19 cellular contexts compared by ENCODE assay signal in genomic region chr3:13702226-13702820, GRCh38.
DNase-seq lines count a peak whose midpoint lies in the region; ATAC-seq and TF ChIP-seq lines count a peak whose summit lies in the region.
"Had no signal": no experiment of that assay in that cellular context is flagged by ENCODE, and none has a peak within 500 bp of the region (broad histone marks: within the 10 kb centered on the region; RNA-seq: fewer than 3 reads in every experiment).

No MANE protein-coding gene starts in this region.

- no peaks in the 10 kb centered on the region for H4K20me1 ChIP-seq in neural progenitor cell (ENCODE audit: low read depth)

- peaks cover 8% of the 10 kb centered on the region for H3K9me3 Mint-ChIP-seq in activated naive CD4-positive, alpha-beta T cell treated with anti-CD3 and anti-CD28 coated beads, Interleukin-2, amount 10 ng/mL, durations not matched to agents 7 days and 5 days
- peaks cover 17 to 22% of the 10 kb centered on the region in 2 donors for H3K9me3 Mint-ChIP-seq in activated naive CD4-positive, alpha-beta T cell treated with anti-CD3 and anti-CD28 coated beads, Interleukin-2, amount 50 U/mL, for 72 hours
- H3K9me3 Mint-ChIP-seq in neural progenitor cell: peaks cover 34% of the 10 kb centered on the region

- H3K4me3 ChIP-seq in neural progenitor cell (no peak overlapping the region), upper lobe of right lung (no peak overlapping the region), gastroesophageal sphincter (no peak overlapping the region)
- H3K4me3 ChIP-seq: GM12878, GM23338 had no signal

- H3F3A ChIP-seq in neural progenitor cell (ENCODE audit: low read depth): peaks cover 7% of the 10 kb centered on the region

- intact Hi-C loops in upper lobe of right lung (cut with DNase I): no loop called here

- H3K27ac Mint-ChIP-seq in activated naive CD4-positive, alpha-beta T cell treated with anti-CD3 and anti-CD28 coated beads, Interleukin-2, amount 10 ng/mL, durations not matched to agents 7 days and 5 days: no peak overlapping the region
- H3K27ac Mint-ChIP-seq in activated naive CD4-positive, alpha-beta T cell treated with anti-CD3 and anti-CD28 coated beads, Interleukin-2, amount 50 U/mL, for 72 hours: peak overlapping the region in 1 of 2 donors; percentile 73
- peak overlapping the region; percentile 83 for H3K27ac Mint-ChIP-seq in neural progenitor cell
- H3K27ac Mint-ChIP-seq: GM23338 had no signal

- H3K79me2 ChIP-seq in neural progenitor cell (ENCODE audit: low read depth): no peaks in the 10 kb centered on the region

- H3K4me1 ChIP-seq in neural progenitor cell (peaks cover 15% of the 10 kb centered on the region), upper lobe of right lung (no peaks in the 10 kb centered on the region), gastroesophageal sphincter (no peaks in the 10 kb centered on the region)

- no peaks in the 10 kb centered on the region for H3K4me1 Mint-ChIP-seq in activated naive CD4-positive, alpha-beta T cell treated with anti-CD3 and anti-CD28 coated beads, Interleukin-2, amount 10 ng/mL, durations not matched to agents 7 days and 5 days
- H3K4me1 Mint-ChIP-seq in neural progenitor cell: peaks cover 25% of the 10 kb centered on the region

- H2AFZ ChIP-seq in neural progenitor cell (replicated peaks): no peak overlapping the region
- H2AFZ ChIP-seq: GM23338 had no signal

- no peak for ATAC-seq in activated naive CD4-positive, alpha-beta T cell treated with anti-CD3 and anti-CD28 coated beads, Interleukin-2, amount 50 U/mL, for 72 hours
- ATAC-seq in upper lobe of right lung (no peak), HG02970 (IDR thresholded peaks at IDR 0.05; ENCODE audit: low FRiP score, unreplicated experiment) (no peak), gastroesophageal sphincter (no peak)
- ATAC-seq: GM12878, GM23338 had no signal

- no peak for TF ChIP-seq CTCF in neural progenitor cell (IDR thresholded peaks at IDR 0.05)
- no peak for TF ChIP-seq CTCF in upper lobe of right lung (IDR thresholded peaks at IDR 0.05)
- TF ChIP-seq CTCF in gastroesophageal sphincter (IDR thresholded peaks at IDR 0.05): no peak

- no peak for TF ChIP-seq EP300 in gastroesophageal sphincter (IDR thresholded peaks at IDR 0.05)

- H3K27me3 ChIP-seq in neural progenitor cell (no peaks in the 10 kb centered on the region), upper lobe of right lung (no peaks in the 10 kb centered on the region), gastroesophageal sphincter (peaks cover 72% of the 10 kb centered on the region)

- H3K36me3 Mint-ChIP-seq in activated naive CD4-positive, alpha-beta T cell treated with anti-CD3 and anti-CD28 coated beads, Interleukin-2, amount 10 ng/mL, durations not matched to agents 7 days and 5 days: no peaks in the 10 kb centered on the region
- H3K36me3 Mint-ChIP-seq in activated naive CD4-positive, alpha-beta T cell treated with anti-CD3 and anti-CD28 coated beads, Interleukin-2, amount 50 U/mL, for 72 hours: peaks cover 14% of the 10 kb centered on the region in 2 donors
- H3K36me3 Mint-ChIP-seq in neural progenitor cell: no peaks in the 10 kb centered on the region

- peaks cover 3% of the 10 kb centered on the region for H3K27me3 Mint-ChIP-seq in activated naive CD4-positive, alpha-beta T cell treated with anti-CD3 and anti-CD28 coated beads, Interleukin-2, amount 10 ng/mL, durations not matched to agents 7 days and 5 days
- H3K27me3 Mint-ChIP-seq in neural progenitor cell (ENCODE audit: insufficient read depth, low read depth): peaks cover 28% of the 10 kb centered on the region

- H3K4me3 Mint-ChIP-seq in activated naive CD4-positive, alpha-beta T cell treated with anti-CD3 and anti-CD28 coated beads, Interleukin-2, amount 10 ng/mL, durations not matched to agents 7 days and 5 days: no peak overlapping the region
- no peak overlapping the region for H3K4me3 Mint-ChIP-seq in neural progenitor cell
- H3K4me3 Mint-ChIP-seq: GM23338 had no signal

- CTCF ChIA-PET in activated naive CD4-positive, alpha-beta T cell treated with anti-CD3 and anti-CD28 coated beads, Interleukin-2, amount 10 ng/mL, durations not matched to agents 7 days and 5 days (lab: Charles Lee): no interaction called here

- H3K9ac ChIP-seq in neural progenitor cell: no peak overlapping the region

- no peak overlapping the region for H3K4me2 ChIP-seq in neural progenitor cell
- H3K4me2 ChIP-seq: GM23338 had no signal

- WGBS in gastroesophageal sphincter (ENCODE audit: low coverage in 1 of 2), 2 donors: 65 to 78% methylated on average over 4 to 5 of the region's 8 CpGs

- DNase-seq in activated naive CD4-positive, alpha-beta T cell treated with anti-CD3 and anti-CD28 coated beads, Interleukin-2, amount 10 ng/mL, durations not matched to agents 7 days and 5 days: peak; percentile 18
- DNase-seq in activated naive CD4-positive, alpha-beta T cell treated with anti-CD3 and anti-CD28 coated beads, Interleukin-2, amount 50 U/mL, for 72 hours (ENCODE audit: low spot score in 2 of 2): no peak
- DNase-seq in ecto neural progenitor cell (ENCODE audit: low spot score): peak; percentile 20
- no peak for DNase-seq in neural progenitor cell (ENCODE audit: low spot score)
- peak; percentile 21 for DNase-seq in upper lobe of right lung
- no peak for DNase-seq in iPS-NIHi7 (ENCODE audit: extremely low spot score)
- DNase-seq: C1 segment of cervical spinal cord, GDM1, KBM-7, NCI-H1417 treated with DMSO at 0.1 percent for 48 hours, NCI-H1930, NCI-H2171 treated with DMSO at 0.1 percent for 48 hours, NCI-H446 treated with DMSO at 0.1 percent for 48 hours, NCI-H748 treated with DMSO at 0.1 percent for 48 hours had no signal

- TF ChIP-seq POLR2A in gastroesophageal sphincter (IDR thresholded peaks at IDR 0.05): no peak

- H3K36me3 ChIP-seq in neural progenitor cell (no peaks in the 10 kb centered on the region), upper lobe of right lung (no peaks in the 10 kb centered on the region), gastroesophageal sphincter (no peaks in the 10 kb centered on the region)

- H3K27ac ChIP-seq in neural progenitor cell: no peak overlapping the region
- H3K27ac ChIP-seq in upper lobe of right lung: no peak overlapping the region
- H3K27ac ChIP-seq in gastroesophageal sphincter: no peak overlapping the region
- H3K27ac ChIP-seq: RWPE1 had no signal

- H3K9me3 ChIP-seq in neural progenitor cell (ENCODE audit: low read depth) (no peaks in the 10 kb centered on the region), upper lobe of right lung (no peaks in the 10 kb centered on the region), gastroesophageal sphincter (peaks cover 0 to 28% (median 0%) of the 10 kb centered on the region in 3 donors)

Comparison
In these comparisons a context has a peak if more than half of its experiments do, and no peak if none do; other contexts are left out.
1. DNase-seq: peak in activated naive CD4-positive, alpha-beta T cell treated with anti-CD3 and anti-CD28 coated beads, Interleukin-2, amount 10 ng/mL, durations not matched to agents 7 days and 5 days (single experiment), ecto neural progenitor cell (single experiment) and upper lobe of right lung (single experiment); none in activated naive CD4-positive, alpha-beta T cell treated with anti-CD3 and anti-CD28 coated beads, Interleukin-2, amount 50 U/mL, for 72 hours (0 of 2), neural progenitor cell (single experiment) and iPS-NIHi7 (single experiment).